1 cellular context compared by ENCODE assay signal in genomic region chr5:143074414-143074996, GRCh38.
TF ChIP-seq lines count a peak whose summit lies in the region.

No MANE protein-coding gene starts in this region.

TF ChIP-seq in WTC11, 78 proteins besides CTCF, POLR2A, EP300 and RAD21 (continued from another document):
- TF ChIP-seq, protein P1, sequence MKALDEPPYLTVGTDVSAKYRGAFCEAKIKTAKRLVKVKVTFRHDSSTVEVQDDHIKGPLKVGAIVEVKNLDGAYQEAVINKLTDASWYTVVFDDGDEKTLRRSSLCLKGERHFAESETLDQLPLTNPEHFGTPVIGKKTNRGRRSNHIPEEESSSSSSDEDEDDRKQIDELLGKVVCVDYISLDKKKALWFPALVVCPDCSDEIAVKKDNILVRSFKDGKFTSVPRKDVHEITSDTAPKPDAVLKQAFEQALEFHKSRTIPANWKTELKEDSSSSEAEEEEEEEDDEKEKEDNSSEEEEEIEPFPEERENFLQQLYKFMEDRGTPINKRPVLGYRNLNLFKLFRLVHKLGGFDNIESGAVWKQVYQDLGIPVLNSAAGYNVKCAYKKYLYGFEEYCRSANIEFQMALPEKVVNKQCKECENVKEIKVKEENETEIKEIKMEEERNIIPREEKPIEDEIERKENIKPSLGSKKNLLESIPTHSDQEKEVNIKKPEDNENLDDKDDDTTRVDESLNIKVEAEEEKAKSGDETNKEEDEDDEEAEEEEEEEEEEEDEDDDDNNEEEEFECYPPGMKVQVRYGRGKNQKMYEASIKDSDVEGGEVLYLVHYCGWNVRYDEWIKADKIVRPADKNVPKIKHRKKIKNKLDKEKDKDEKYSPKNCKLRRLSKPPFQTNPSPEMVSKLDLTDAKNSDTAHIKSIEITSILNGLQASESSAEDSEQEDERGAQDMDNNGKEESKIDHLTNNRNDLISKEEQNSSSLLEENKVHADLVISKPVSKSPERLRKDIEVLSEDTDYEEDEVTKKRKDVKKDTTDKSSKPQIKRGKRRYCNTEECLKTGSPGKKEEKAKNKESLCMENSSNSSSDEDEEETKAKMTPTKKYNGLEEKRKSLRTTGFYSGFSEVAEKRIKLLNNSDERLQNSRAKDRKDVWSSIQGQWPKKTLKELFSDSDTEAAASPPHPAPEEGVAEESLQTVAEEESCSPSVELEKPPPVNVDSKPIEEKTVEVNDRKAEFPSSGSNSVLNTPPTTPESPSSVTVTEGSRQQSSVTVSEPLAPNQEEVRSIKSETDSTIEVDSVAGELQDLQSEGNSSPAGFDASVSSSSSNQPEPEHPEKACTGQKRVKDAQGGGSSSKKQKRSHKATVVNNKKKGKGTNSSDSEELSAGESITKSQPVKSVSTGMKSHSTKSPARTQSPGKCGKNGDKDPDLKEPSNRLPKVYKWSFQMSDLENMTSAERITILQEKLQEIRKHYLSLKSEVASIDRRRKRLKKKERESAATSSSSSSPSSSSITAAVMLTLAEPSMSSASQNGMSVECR (CRISPR knock-in tag; IDR thresholded peaks at IDR 0.05; ENCODE audit: borderline replicate concordance), result no peak
- TF ChIP-seq, protein P2, sequence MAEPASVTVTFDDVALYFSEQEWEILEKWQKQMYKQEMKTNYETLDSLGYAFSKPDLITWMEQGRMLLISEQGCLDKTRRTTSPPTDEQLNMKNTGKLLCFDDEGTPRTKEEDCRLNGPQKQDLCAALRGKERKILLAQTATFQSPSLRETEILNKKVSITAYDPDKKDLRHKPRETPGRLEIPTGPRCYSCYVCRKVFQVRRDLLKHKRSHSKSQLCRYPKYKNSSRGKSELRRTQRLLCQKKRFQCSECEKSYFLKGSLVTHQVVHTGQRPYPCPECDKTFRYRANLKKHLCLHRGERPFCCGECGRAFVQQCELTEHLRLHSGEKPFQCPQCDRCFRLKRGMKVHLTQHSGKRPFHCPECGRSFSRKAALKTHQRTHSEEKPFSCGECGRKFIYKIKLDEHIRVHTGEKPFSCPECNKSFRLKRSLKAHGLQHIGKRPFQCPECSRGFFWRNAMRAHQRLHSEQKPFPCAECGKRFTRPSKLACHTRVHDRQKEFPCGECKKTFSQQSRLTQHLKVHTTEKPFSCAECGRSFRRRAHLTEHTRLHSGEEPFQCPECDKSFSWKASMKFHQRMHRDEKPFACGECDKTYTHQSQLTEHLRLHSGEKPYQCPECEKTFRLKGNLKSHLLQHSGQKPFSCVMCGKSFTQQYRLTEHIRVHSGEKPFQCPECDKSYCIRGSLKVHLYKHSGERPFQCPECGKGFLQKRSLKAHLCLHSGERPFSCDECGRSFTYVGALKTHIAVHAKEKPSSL (CRISPR knock-in tag; conservative IDR thresholded peaks at IDR 0.05), result no peak
- TF ChIP-seq FOXJ3 (CRISPR knock-in tag; IDR thresholded peaks at IDR 0.05; ENCODE audit: borderline replicate concordance), result no peak
- TF ChIP-seq ZNF232 (CRISPR knock-in tag; IDR thresholded peaks at IDR 0.05), result no peak
- no peak for TF ChIP-seq AFF4 (CRISPR knock-in tag; IDR thresholded peaks at IDR 0.05; ENCODE audit: borderline replicate concordance)
- TF ChIP-seq HMGA2 (CRISPR knock-in tag; IDR thresholded peaks at IDR 0.05), result no peak
- no peak for TF ChIP-seq ZNF281 (CRISPR knock-in tag; IDR thresholded peaks at IDR 0.05)
- no peak for TF ChIP-seq ZNF671 (CRISPR knock-in tag; IDR thresholded peaks at IDR 0.05)
